In genomic region chr19:45275370-45275971, GRCh38 we compare ENCODE assay signal across 16 cellular contexts.
DNase-seq lines count a peak whose midpoint lies in the region; ATAC-seq and TF ChIP-seq lines count a peak whose summit lies in the region.
"Had no signal": no experiment of that assay in that cellular context is flagged by ENCODE, and none has a peak within 500 bp of the region (broad histone marks: within the 10 kb centered on the region; RNA-seq: fewer than 3 reads in every experiment).

No MANE protein-coding gene starts in this region.

- no peaks in the 10 kb centered on the region for H3K9me3 ChIP-seq in HEK293 (ENCODE audit: control insufficient read depth, insufficient read depth, low read depth, low read length)
- H3K9me3 ChIP-seq: esophagus squamous epithelium, mucosa of descending colon, uterus had no signal

- no peak for ATAC-seq in GM19395 (IDR thresholded peaks at IDR 0.05; ENCODE audit: unreplicated experiment)
- ATAC-seq: mucosa of descending colon; stimulated activated naive CD8-positive, alpha-beta T cell treated with anti-CD3 and anti-CD28 coated beads, Interleukin-15, Interleukin-2, amounts not matched to agents 100 U/mL and 50 U/mL, for 24 hours had no signal

- H3K27me3 ChIP-seq in brain microvascular endothelial cell (replicated peaks): no peaks in the 10 kb centered on the region
- H3K27me3 ChIP-seq: esophagus squamous epithelium, uterus had no signal

- no peak overlapping the region for H3K4me3 ChIP-seq in HEK293 (ENCODE audit: low read depth, low read length)
- no peak overlapping the region for H3K4me3 ChIP-seq in choroid plexus epithelial cell (ENCODE audit: low read depth, low read length)
- no peak overlapping the region for H3K4me3 ChIP-seq in brain microvascular endothelial cell (ENCODE audit: low read depth, low read length)
- H3K4me3 ChIP-seq: esophagus squamous epithelium, mucosa of descending colon, uterus had no signal

- peak; percentile 84 for DNase-seq in D341Med (ENCODE audit: low spot score)
- peak; percentile 46 for DNase-seq in NCI-H345 treated with DMSO at 0.1 percent for 48 hours (lab: John Stamatoyannopoulos, UW; ENCODE audit: unreplicated experiment)
- DNase-seq in choroid plexus epithelial cell (ENCODE audit: low read depth): peak; percentile 35
- DNase-seq in brain microvascular endothelial cell: no peak
- DNase-seq in T-helper 1 cell: no peak
- no peak for DNase-seq in UCSD-AML1 (lab: John Stamatoyannopoulos, UW; ENCODE audit: unreplicated experiment)
- DNase-seq: activated naive CD4-positive, alpha-beta T cell treated with anti-CD3 and anti-CD28 coated beads for 36 hours; esophagus squamous epithelium; Kasumi-1; left cardiac atrium; mucosa of descending colon; small intestine; stimulated activated naive CD8-positive, alpha-beta T cell treated with anti-CD3 and anti-CD28 coated beads, Interleukin-15, Interleukin-2, amounts not matched to agents 100 U/mL and 50 U/mL, for 24 hours; uterus had no signal

- TF ChIP-seq CTCF in HEK293 (tag by site-specific recombination; IDR thresholded peaks at IDR 0.05) (no peak), choroid plexus epithelial cell (conservative IDR thresholded peaks at IDR 0.05; ENCODE audit: low read depth, low read length) (no peak), brain microvascular endothelial cell (IDR thresholded peaks at IDR 0.05; ENCODE audit: low read depth, low read length, missing control alignments) (no peak)

- H3K36me3 ChIP-seq in HEK293 (ENCODE audit: control insufficient read depth in 2 of 2, insufficient read depth in 1 of 2, low read length in 2 of 2): peaks cover 47 to 86% of the 10 kb centered on the region in 2 experiments; a peak in 2 of 3 replicates
- peaks cover 35% of the 10 kb centered on the region for H3K36me3 ChIP-seq in brain microvascular endothelial cell (replicated peaks)
- H3K36me3 ChIP-seq: uterus had no signal

- CTCF ChIA-PET in HEK293 (lab: Yijun Ruan, JAX): interaction anchor here (0.7 to 0.9 kb wide), 2 partner anchors 23 to 326 kb away, joined by 3 read pairs; no protein-coding TSS in a partner anchor

- peaks cover 13% of the 10 kb centered on the region for H3K4me1 ChIP-seq in HEK293 (ENCODE audit: control insufficient read depth, insufficient read depth, low read length)
- H3K4me1 ChIP-seq: esophagus squamous epithelium, uterus had no signal

- in situ Hi-C loops in brain microvascular endothelial cell (cut with HindIII; ENCODE audit: low pct_ligation_motif_present, low sequenced_read_pairs): no loop called here

- POLR2A ChIA-PET in HEK293 (lab: Yijun Ruan, JAX): interaction anchor here (0.5 to 0.7 kb wide), 5 partner anchors 19 to 1063 kb away, joined by 3 to 6 read pairs (median 4); partner anchors contain the start of gene ZNF227

- peak overlapping the region; percentile 70; the same call in 1 of the 2 replicates for H3K27ac ChIP-seq in HEK293 (ENCODE audit: extremely low read depth, low read depth, low read length)
- H3K27ac ChIP-seq in brain microvascular endothelial cell: no peak overlapping the region
- H3K27ac ChIP-seq: esophagus squamous epithelium, uterus had no signal

TF ChIP-seq in HEK293, 187 proteins besides CTCF, POLR2A, EP300 and RAD21:
- TF ChIP-seq KLF8 (tag by site-specific recombination; IDR thresholded peaks at IDR 0.05): no peak
- TF ChIP-seq, protein P1, sequence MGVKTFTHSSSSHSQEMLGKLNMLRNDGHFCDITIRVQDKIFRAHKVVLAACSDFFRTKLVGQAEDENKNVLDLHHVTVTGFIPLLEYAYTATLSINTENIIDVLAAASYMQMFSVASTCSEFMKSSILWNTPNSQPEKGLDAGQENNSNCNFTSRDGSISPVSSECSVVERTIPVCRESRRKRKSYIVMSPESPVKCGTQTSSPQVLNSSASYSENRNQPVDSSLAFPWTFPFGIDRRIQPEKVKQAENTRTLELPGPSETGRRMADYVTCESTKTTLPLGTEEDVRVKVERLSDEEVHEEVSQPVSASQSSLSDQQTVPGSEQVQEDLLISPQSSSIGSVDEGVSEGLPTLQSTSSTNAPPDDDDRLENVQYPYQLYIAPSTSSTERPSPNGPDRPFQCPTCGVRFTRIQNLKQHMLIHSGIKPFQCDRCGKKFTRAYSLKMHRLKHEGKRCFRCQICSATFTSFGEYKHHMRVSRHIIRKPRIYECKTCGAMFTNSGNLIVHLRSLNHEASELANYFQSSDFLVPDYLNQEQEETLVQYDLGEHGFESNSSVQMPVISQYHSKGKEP (tag by site-specific recombination; IDR thresholded peaks at IDR 0.05): peak; percentile 85
- no peak for TF ChIP-seq ZNF394 (tag by site-specific recombination; IDR thresholded peaks at IDR 0.05; ENCODE audit: borderline replicate concordance)
- TF ChIP-seq IKZF3 (tag by site-specific recombination; IDR thresholded peaks at IDR 0.05): no peak
- TF ChIP-seq ZNF311 (tag by site-specific recombination; IDR thresholded peaks at IDR 0.05; ENCODE audit: borderline replicate concordance): no peak
- no peak for TF ChIP-seq ZNF776 (tag by site-specific recombination; IDR thresholded peaks at IDR 0.05; ENCODE audit: borderline replicate concordance)
- TF ChIP-seq GLIS1 (tag by site-specific recombination; IDR thresholded peaks at IDR 0.05): peak; percentile 73
- no peak for TF ChIP-seq ZNF488 (tag by site-specific recombination; IDR thresholded peaks at IDR 0.05)
- no peak for TF ChIP-seq ZNF202 (tag by site-specific recombination; IDR thresholded peaks at IDR 0.05; ENCODE audit: borderline replicate concordance)
- TF ChIP-seq PRDM4 (tag by site-specific recombination; IDR thresholded peaks at IDR 0.05): peak; percentile 84
- TF ChIP-seq, protein P2, sequence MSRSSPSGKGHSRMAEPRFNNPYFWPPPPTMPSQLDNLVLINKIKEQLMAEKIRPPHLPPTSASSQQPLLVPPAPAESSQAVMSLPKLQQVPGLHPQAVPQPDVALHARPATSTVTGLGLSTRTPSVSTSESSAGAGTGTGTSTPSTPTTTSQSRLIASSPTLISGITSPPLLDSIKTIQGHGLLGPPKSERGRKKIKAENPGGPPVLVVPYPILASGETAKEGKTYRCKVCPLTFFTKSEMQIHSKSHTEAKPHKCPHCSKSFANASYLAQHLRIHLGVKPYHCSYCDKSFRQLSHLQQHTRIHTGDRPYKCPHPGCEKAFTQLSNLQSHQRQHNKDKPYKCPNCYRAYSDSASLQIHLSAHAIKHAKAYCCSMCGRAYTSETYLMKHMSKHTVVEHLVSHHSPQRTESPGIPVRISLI (tag by site-specific recombination; IDR thresholded peaks at IDR 0.05): 0 out of 2 replicates have a peak, but pooled peaks have one; percentile 44
- no peak for TF ChIP-seq ZNF416 (tag by site-specific recombination; IDR thresholded peaks at IDR 0.05)

Comparison
In these comparisons a context has a peak if more than half of its experiments do, and no peak if none do; other contexts are left out.
1. DNase-seq: peak in D341Med (single experiment), NCI-H345 treated with DMSO at 0.1 percent for 48 hours (single experiment) and choroid plexus epithelial cell (single experiment); none in brain microvascular endothelial cell (single experiment), T-helper 1 cell (0 of 5) and UCSD-AML1 (single experiment).